9 cellular contexts compared by ENCODE assay signal in the genomic region with DNA sequence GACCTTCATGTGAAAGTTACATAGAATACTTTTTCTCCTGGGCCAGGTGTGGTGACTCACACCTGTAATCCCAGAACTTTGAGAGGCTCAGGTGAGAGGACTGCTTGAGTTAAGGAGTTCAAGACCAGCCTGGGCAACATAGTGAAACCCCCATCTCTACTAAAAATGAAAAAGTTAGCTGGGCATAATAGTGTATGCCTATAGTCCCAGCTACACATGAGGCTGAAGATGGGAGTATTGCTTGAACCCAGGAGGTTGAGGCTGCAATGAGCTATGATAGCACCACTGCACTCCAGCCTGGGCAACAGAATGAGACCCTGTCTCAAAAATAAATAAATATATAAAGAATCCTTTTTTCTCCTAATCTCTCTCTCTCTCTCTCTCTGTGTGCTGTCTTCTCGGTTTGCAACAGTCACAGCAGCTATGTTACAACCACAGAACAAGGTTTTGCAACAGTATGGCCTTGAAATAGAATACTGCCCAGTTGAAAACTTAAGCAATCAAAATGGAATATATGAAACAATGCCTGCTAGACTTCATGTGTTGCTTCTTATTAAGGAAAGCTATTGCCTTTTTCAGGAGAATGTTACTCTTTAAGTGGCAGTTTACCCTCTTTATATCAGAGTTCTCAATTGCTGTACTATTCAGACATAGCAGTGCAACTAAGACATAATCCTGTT. TPM values are rescaled to one million over a fixed set of nuclear protein-coding genes. Genes with fewer than 3 reads are reported as not detected.
DNase-seq lines count a peak whose midpoint lies in the region; ATAC-seq, FAIRE-seq and TF ChIP-seq lines count a peak whose summit lies in the region.
"Had no signal": no experiment of that assay in that cellular context is flagged by ENCODE, and none has a peak within 500 bp of the region (broad histone marks: within the 10 kb centered on the region; RNA-seq: fewer than 3 reads in every experiment).

No MANE protein-coding gene starts in this region.

- SMC1A ChIA-PET in GM12878 (lab: Charles Lee; ENCODE audit: uncharacterized antibody, unreplicated experiment) = interaction anchor here (0.9 to 25.5 kb wide), 6 partner anchors 10 to 66 kb away, joined by 3 to 488 read pairs (median 4); no protein-coding TSS in a partner anchor

- H3K27ac Mint-ChIP-seq in CD4-positive, CD25-positive, alpha-beta regulatory T cell = peak overlapping the region; percentile 76 to 97 (median 82)
- H3K27ac Mint-ChIP-seq in naive thymus-derived CD4-positive, alpha-beta T cell = peak overlapping the region in 6 of 9 donors; percentile 1 to 98 (median 80)

- TF ChIP-seq CTCF in Loucy (conservative IDR thresholded peaks at IDR 0.05; ENCODE audit: low read length) (no peak), GM12878 (IDR thresholded peaks at IDR 0.05 in 2 of 3, conservative IDR thresholded peaks at IDR 0.05 in 1 of 3; ENCODE audit: control insufficient read depth in 2 of 3, extremely low read depth in 1 of 3, insufficient read depth in 1 of 3, low read depth in 3 of 3, low read length in 3 of 3) (no peak)

- no peak for ATAC-seq in CD4-positive, CD25-positive, alpha-beta regulatory T cell (ENCODE audit: low read depth in 2 of 2)
- ATAC-seq in GM12878 (peak; percentile 40), GM21360 (IDR thresholded peaks at IDR 0.05; ENCODE audit: unreplicated experiment) (no peak)
- peak; percentile 67 for ATAC-seq in naive thymus-derived CD4-positive, alpha-beta T cell

- peak overlapping the region in 1 of 4 donors; percentile 9 for H3K4me3 Mint-ChIP-seq in CD4-positive, CD25-positive, alpha-beta regulatory T cell
- H3K4me3 Mint-ChIP-seq in naive thymus-derived CD4-positive, alpha-beta T cell = no peak overlapping the region

- intact Hi-C loops in GM12878 (cut with micrococcal nuclease; ENCODE audit: unreplicated experiment) = no loop called here
- intact Hi-C loops in naive thymus-derived CD4-positive, alpha-beta T cell (cut with micrococcal nuclease) = no loop called here

- no peak overlapping the region for H3K9ac ChIP-seq in Loucy (ENCODE audit: low read depth, low read length, poor library complexity, severe bottlenecking)
- no peak overlapping the region for H3K9ac ChIP-seq in GM12878 (ENCODE audit: control insufficient read depth, insufficient read depth, low read length)

- RAD21 ChIA-PET in GM12878 (lab: Charles Lee; ENCODE audit: unreplicated experiment) = interaction anchor here (0.7 to 3.0 kb wide), 8 partner anchors 10 to 33 kb away, joined by 3 to 18 read pairs (median 3); no protein-coding TSS in a partner anchor

- H3K9me2 ChIP-seq in Loucy (replicated peaks; ENCODE audit: low read depth, low read length) = no peaks in the 10 kb centered on the region

- POLR2A ChIA-PET in GM12878 (lab: Charles Lee) = interaction anchor here (0.6 to 6.3 kb wide), 6 partner anchors 10 to 31 kb away, joined by 3 to 43 read pairs (median 3); partner anchors contain the start of gene DENND4A
- POLR2A ChIA-PET in naive thymus-derived CD4-positive, alpha-beta T cell (lab: Charles Lee) = interaction anchor here (0.6 to 5.9 kb wide), 5 partner anchors 9 to 59 kb away, joined by 3 to 47 read pairs (median 4); partner anchors contain the start of gene DENND4A

- no peak for TF ChIP-seq RAD21 in GM12878 (IDR thresholded peaks at IDR 0.05; ENCODE audit: insufficient read depth, low read depth, low read length)

- no peaks in the 10 kb centered on the region for H3K27me3 ChIP-seq in CD4-positive, CD25-positive, alpha-beta regulatory T cell (ENCODE audit: control insufficient read depth, insufficient read depth, low read length)
- no peaks in the 10 kb centered on the region for H3K27me3 ChIP-seq in Loucy (ENCODE audit: insufficient read depth, low read length, poor library complexity, severe bottlenecking)
- H3K27me3 ChIP-seq in GM12878 (replicated peaks in 1 of 2; ENCODE audit: control insufficient read depth in 2 of 2, insufficient read depth in 2 of 2, low read length in 1 of 2) = no peaks in the 10 kb centered on the region
- H3K27me3 ChIP-seq in naive thymus-derived CD4-positive, alpha-beta T cell (ENCODE audit: control insufficient read depth in 2 of 2, insufficient read depth in 2 of 2, low read length in 2 of 2) = no peaks in the 10 kb centered on the region

- peaks cover 20 to 39% (median 30%) of the 10 kb centered on the region in 4 donors for H3K4me1 Mint-ChIP-seq in CD4-positive, CD25-positive, alpha-beta regulatory T cell
- peaks cover 4 to 42% (median 35%) of the 10 kb centered on the region in 7 donors for H3K4me1 Mint-ChIP-seq in naive thymus-derived CD4-positive, alpha-beta T cell

- in situ Hi-C loops in GM12878 (cut with MboI) = no loop called here

- H3K9me3 ChIP-seq in CD4-positive, CD25-positive, alpha-beta regulatory T cell (ENCODE audit: control insufficient read depth in 2 of 2, low read length in 2 of 2) = no peaks in the 10 kb centered on the region
- H3K9me3 ChIP-seq in Loucy (ENCODE audit: insufficient read depth, low read depth, low read length) (no peaks in the 10 kb centered on the region), GM12878 (replicated peaks; ENCODE audit: control insufficient read depth, insufficient read depth, low read length) (no peaks in the 10 kb centered on the region)
- no peaks in the 10 kb centered on the region for H3K9me3 ChIP-seq in naive thymus-derived CD4-positive, alpha-beta T cell (ENCODE audit: control insufficient read depth in 2 of 3, low read length in 3 of 3)

- TF ChIP-seq POLR2A in GM12878 (IDR thresholded peaks at IDR 0.05; ENCODE audit: low read depth, low read length) = no peak

- H3K79me2 ChIP-seq in Loucy (ENCODE audit: insufficient read depth, low read length) (no peaks in the 10 kb centered on the region), GM12878 (ENCODE audit: control insufficient read depth, insufficient read depth, low read length) (no peaks in the 10 kb centered on the region)

- H2AFZ ChIP-seq in Loucy (ENCODE audit: low read length) (peak overlapping the region; percentile 81), GM12878 (ENCODE audit: control insufficient read depth, low read depth, low read length) (peak overlapping the region; percentile 66; the same call in 1 of the 2 replicates)

- peaks cover 40% of the 10 kb centered on the region for H3K4me1 ChIP-seq in CD4-positive, CD25-positive, alpha-beta regulatory T cell (ENCODE audit: control insufficient read depth, insufficient read depth, low read length, poor library complexity, severe bottlenecking)
- H3K4me1 ChIP-seq in Loucy (ENCODE audit: insufficient read depth, low read length, poor library complexity, severe bottlenecking) = peaks cover 28% of the 10 kb centered on the region
- H3K4me1 ChIP-seq in GM12878 (ENCODE audit: control insufficient read depth, insufficient read depth, low read length) = peaks cover 27% of the 10 kb centered on the region
- peaks cover 20 to 27% of the 10 kb centered on the region in 2 donors for H3K4me1 ChIP-seq in naive thymus-derived CD4-positive, alpha-beta T cell (ENCODE audit: control insufficient read depth in 2 of 2, insufficient read depth in 2 of 2, low read length in 2 of 2)

- TF ChIP-seq EP300 in GM12878 (IDR thresholded peaks at IDR 0.05; ENCODE audit: borderline replicate concordance in 1 of 2, control insufficient read depth in 1 of 2, low read depth in 2 of 2, low read length in 2 of 2) = no peak

- H3K36me3 Mint-ChIP-seq in CD4-positive, CD25-positive, alpha-beta regulatory T cell = peaks cover 3% of the 10 kb centered on the region
- H3K36me3 Mint-ChIP-seq in naive thymus-derived CD4-positive, alpha-beta T cell = peaks cover 0 to 5% (median 0%) of the 10 kb centered on the region in 5 donors

- WGBS in GM12878 (ENCODE audit: insufficient coverage, insufficient replicate concordance, low lambda C conversion rate, missing lambda C conversion rate) = 94% methylated on average over 1 of the region's 1 CpG

- no TSS peak for BruUV-seq in GM12878 (replicated peaks; lab: Mats Ljungman, UMichigan)

- H3K4me2 ChIP-seq in Loucy (ENCODE audit: low read depth, low read length, poor library complexity, severe bottlenecking) (no peak overlapping the region), GM12878 (ENCODE audit: control insufficient read depth, insufficient read depth) (no peak overlapping the region)

- no peaks in the 10 kb centered on the region for H3F3A ChIP-seq in Loucy (ENCODE audit: low read depth)

- H3K27ac ChIP-seq in CD4-positive, CD25-positive, alpha-beta regulatory T cell (ENCODE audit: insufficient read depth, low read length, poor library complexity, severe bottlenecking) = no peak overlapping the region
- H3K27ac ChIP-seq in GM12878 (ENCODE audit: control insufficient read depth, insufficient read depth) = peak overlapping the region; percentile 10; the same call in 1 of the 2 replicates
- no peak overlapping the region for H3K27ac ChIP-seq in naive thymus-derived CD4-positive, alpha-beta T cell (ENCODE audit: low read depth, low read length)

- FAIRE-seq in GM12878 (lab: Jason Lieb, UNC) = no peak

- H3K27me3 Mint-ChIP-seq in CD4-positive, CD25-positive, alpha-beta regulatory T cell = no peaks in the 10 kb centered on the region
- H3K27me3 Mint-ChIP-seq in naive thymus-derived CD4-positive, alpha-beta T cell = no peaks in the 10 kb centered on the region

- no peaks in the 10 kb centered on the region for H3K36me3 ChIP-seq in CD4-positive, CD25-positive, alpha-beta regulatory T cell (ENCODE audit: control insufficient read depth, insufficient read depth, low read length)
- H3K36me3 ChIP-seq in Loucy (ENCODE audit: insufficient read depth, low read length) (no peaks in the 10 kb centered on the region), GM12878 (ENCODE audit: control insufficient read depth in 2 of 2, insufficient read depth in 2 of 2, low read length in 1 of 2) (no peaks in the 10 kb centered on the region)
- no peaks in the 10 kb centered on the region for H3K36me3 ChIP-seq in naive thymus-derived CD4-positive, alpha-beta T cell (ENCODE audit: control insufficient read depth in 2 of 3, insufficient read depth in 3 of 3, low read length in 3 of 3)

- DNase-seq in CD4-positive, CD25-positive, alpha-beta regulatory T cell = no peak
- DNase-seq in GM12878 (ENCODE audit: low read depth, low spot score) (no peak), GM03348 (ENCODE audit: low spot score) (no peak), kidney glomerular epithelial cell (lab: John Stamatoyannopoulos, UW) (no peak)
- DNase-seq in naive thymus-derived CD4-positive, alpha-beta T cell = no peak
- no peak for DNase-seq in stimulated activated CD4-positive, alpha-beta T cell treated with anti-CD3 and anti-CD28 coated beads, Interleukin-15, amount 100 ng/mL, for 24 hours
- DNase-seq: stimulated activated CD4-positive, alpha-beta T cell treated with anti-CD3 and anti-CD28 coated beads, Interleukin-1b, Interleukin-23, amount 100 ng/mL, for 48 hours had no signal

- CTCF ChIA-PET in GM12878 (lab: Yijun Ruan, JAX) = interaction anchor here (0.9 to 2.4 kb wide), 7 partner anchors 10 to 138 kb away, joined by 3 to 10 read pairs (median 3); no protein-coding TSS in a partner anchor
- CTCF ChIA-PET in naive thymus-derived CD4-positive, alpha-beta T cell (lab: Charles Lee) = no interaction called here

- no peaks in the 10 kb centered on the region for H4K20me1 ChIP-seq in Loucy (ENCODE audit: insufficient read depth, low read length, poor library complexity, severe bottlenecking)
- H4K20me1 ChIP-seq in GM12878 (ENCODE audit: control insufficient read depth, insufficient read depth) = no peaks in the 10 kb centered on the region

- peak overlapping the region; percentile 26 for H3K4me3 ChIP-seq in CD4-positive, CD25-positive, alpha-beta regulatory T cell (ENCODE audit: low read depth, low read length)
- no peak overlapping the region for H3K4me3 ChIP-seq in Loucy (ENCODE audit: low read length, poor library complexity, severe bottlenecking)
- H3K4me3 ChIP-seq in GM12878 = no peak overlapping the region
- H3K4me3 ChIP-seq in naive thymus-derived CD4-positive, alpha-beta T cell (ENCODE audit: low read length) = no peak overlapping the region

- peaks cover 0 to 2% (median 0%) of the 10 kb centered on the region in 7 donors for H3K9me3 Mint-ChIP-seq in CD4-positive, CD25-positive, alpha-beta regulatory T cell
- no peaks in the 10 kb centered on the region for H3K9me3 Mint-ChIP-seq in naive thymus-derived CD4-positive, alpha-beta T cell

RNA-seq across cellular contexts. Expression of gene DENND4A, which starts 12.3 kb away (rescaled TPM):
- total RNA-seq in CD4-positive, CD25-positive, alpha-beta regulatory T cell = 88.4 TPM
- polyA plus RNA-seq in CD4-positive, CD25-positive, alpha-beta regulatory T cell = 10 to 100 TPM in 3 of 4 donors, 1 to 10 TPM in 1; 9.6 to 13.2 (median 12.1) TPM
- total RNA-seq in GM12878 (2013; cell fraction: nucleolus; rRNA removed) = 602 and 632 TPM in 2 replicates
- total RNA-seq in GM12878 (2014; rRNA removed) = 54.4 and 60.5 TPM in 2 replicates
- 81.8 and 87.2 TPM in 2 replicates for total RNA-seq in GM12878 (2014; rRNA removed; fragmentation: Illumina TruSeq; extraction: Trizol)
- 46.7 and 50.1 TPM in 2 replicates for total RNA-seq in GM12878 (2021)
- 10.2 TPM for polyA plus RNA-seq in GM12878 (2011; ENCODE audit: low read depth)
- 65.3 and 97.9 TPM in 2 replicates for polyA plus RNA-seq in GM12878 (2011; rRNA removed)
- 23.4 and 27.1 TPM in 2 replicates for polyA plus RNA-seq in GM12878 (2011; cell fraction: cytosol; rRNA removed)
- polyA plus RNA-seq in GM12878 (2011; cell fraction: nucleus; rRNA removed) = 56.4 and 58.1 TPM in 2 replicates
- 23.2 and 28.0 TPM in 2 replicates for polyA plus RNA-seq in GM12878 (2012)
- polyA plus RNA-seq in GM12878 (2014; fragmentation: Illumina TruSeq; extraction: Trizol) = 39.3 and 49.0 TPM in 2 replicates
- 10 to 100 TPM; 14.2 to 15.4 TPM for polyA plus RNA-seq in GM12878 (2014; fragmentation: Nextera tagmentation; extraction: Ambion mirVana)
- 28.5 and 28.8 TPM in 2 replicates for polyA plus RNA-seq in GM12878 (2014; rRNA removed)
- polyA plus RNA-seq in GM12878 (2016; fragmentation: Nextera tagmentation; extraction: Ambion mirVana) = 10 to 100 TPM; 21.6 to 26.8 TPM
- polyA minus RNA-seq in GM12878 (2011; rRNA and poly(A)+ RNA removed) = 188 and 229 TPM in 2 replicates
- 42.9 and 49.6 TPM in 2 replicates for polyA minus RNA-seq in GM12878 (2011; cell fraction: cytosol; rRNA and poly(A)+ RNA removed)
- 120 and 185 TPM in 2 replicates for polyA minus RNA-seq in GM12878 (2011; cell fraction: nucleus; rRNA and poly(A)+ RNA removed)
- 10 to 100 TPM; 40.0 to 67.9 (median 64.6) TPM for total RNA-seq in naive thymus-derived CD4-positive, alpha-beta T cell
- 10 to 100 TPM; 14.1 to 14.9 TPM for polyA plus RNA-seq in naive thymus-derived CD4-positive, alpha-beta T cell

Comparison
In these comparisons a context has a peak if more than half of its experiments do, and no peak if none do; other contexts are left out.
1. ATAC-seq: peak in GM12878 (single experiment) and naive thymus-derived CD4-positive, alpha-beta T cell (single experiment); none in CD4-positive, CD25-positive, alpha-beta regulatory T cell (0 of 2) and GM21360 (single experiment).